16 cellular contexts compared by ENCODE assay signal in genomic region chr15:66679657-66680108, GRCh38. TPM values are rescaled to one million over a fixed set of nuclear protein-coding genes. Genes with fewer than 3 reads are reported as not detected.
DNase-seq lines count a peak whose midpoint lies in the region; ATAC-seq and TF ChIP-seq lines count a peak whose summit lies in the region.
"Had no signal": no experiment of that assay in that cellular context is flagged by ENCODE, and none has a peak within 500 bp of the region (broad histone marks: within the 10 kb centered on the region; RNA-seq: fewer than 3 reads in every experiment).

No MANE protein-coding gene starts in this region.

- H3K9me3 ChIP-seq in right lobe of liver: no peaks in the 10 kb centered on the region

- WGBS in right lobe of liver (ENCODE audit: insufficient coverage, low coverage, low lambda C conversion rate, missing lambda C conversion rate): 80% methylated on average over 1 of the region's 10 CpGs

- no peaks in the 10 kb centered on the region for H3K4me1 ChIP-seq in right lobe of liver

- H3K27me3 ChIP-seq in right lobe of liver: no peaks in the 10 kb centered on the region

- intact Hi-C loops in right lobe of liver (cut with DNase I): no loop called here

- TF ChIP-seq CTCF in fibroblast of pulmonary artery (IDR thresholded peaks at IDR 0.05; ENCODE audit: low read length, missing control alignments): no peak
- TF ChIP-seq CTCF in right lobe of liver (IDR thresholded peaks at IDR 0.05): no peak

- DNase-seq in DMS 273 (lab: John Stamatoyannopoulos, UW; ENCODE audit: unreplicated experiment): peak; percentile 46
- no peak for DNase-seq in DMS 273 treated with DMSO at 0.1 percent for 48 hours (lab: John Stamatoyannopoulos, UW)
- peak; percentile 75 for DNase-seq in fibroblast of pulmonary artery (ENCODE audit: low read depth)
- DNase-seq in right lobe of liver: peak in 1 of 3 donors; percentile 38
- peak; percentile 48 for DNase-seq in ureter (ENCODE audit: low spot score)
- no peak for DNase-seq in DMS153 treated with DMSO at 0.1 percent for 48 hours (lab: John Stamatoyannopoulos, UW; ENCODE audit: unreplicated experiment)
- DNase-seq: activated CD4-positive, CD25-positive, alpha-beta regulatory T cell; activated T-cell treated with anti-CD3 and anti-CD28 coated beads for 4 hours; anterior cingulate cortex; effector memory CD8-positive, alpha-beta T cell; midbrain; SHP77 had no signal

- ATAC-seq in right lobe of liver (peak; percentile 67 to 85 (median 76)), GM19035 (IDR thresholded peaks at IDR 0.05; ENCODE audit: unreplicated experiment) (no peak), HG03342 (IDR thresholded peaks at IDR 0.05; ENCODE audit: unreplicated experiment) (no peak)
- ATAC-seq: effector memory CD8-positive, alpha-beta T cell had no signal

- no peak overlapping the region for H3K4me3 ChIP-seq in fibroblast of pulmonary artery (replicated peaks; ENCODE audit: low read depth, low read length)
- no peak overlapping the region for H3K4me3 ChIP-seq in right lobe of liver
- H3K4me3 ChIP-seq: thoracic aorta had no signal

- H3K27ac ChIP-seq in right lobe of liver: peak overlapping the region in 2 of 3 donors; percentile 15 to 20
- H3K27ac ChIP-seq: 22Rv1, thoracic aorta had no signal

- TF ChIP-seq POLR2A in right lobe of liver (IDR thresholded peaks at IDR 0.05): no peak

- H3K36me3 ChIP-seq in right lobe of liver: no peaks in the 10 kb centered on the region
- H3K36me3 ChIP-seq: thoracic aorta had no signal

RNA-seq across cellular contexts. Expression of gene SMAD6, which starts 22.4 kb away (rescaled TPM):
- 10 to 100 TPM; 10.5 to 17.2 (median 12.3) TPM for total RNA-seq in right lobe of liver
- 17.4 TPM for total RNA-seq in ureter

Comparison
In these comparisons a context has a peak if more than half of its experiments do, and no peak if none do; other contexts are left out.
1. DNase-seq: peak in DMS 273 (single experiment), fibroblast of pulmonary artery (single experiment) and ureter (single experiment); none in DMS 273 treated with DMSO at 0.1 percent for 48 hours (single experiment) and DMS153 treated with DMSO at 0.1 percent for 48 hours (single experiment).
2. ATAC-seq: peak in right lobe of liver (4 of 4); none in GM19035 (single experiment) and HG03342 (single experiment).